Comparison of ENCODE assay signal across 1 cellular context in genomic region chr20:58888521-58889333, GRCh38.
TF ChIP-seq lines count a peak whose summit lies in the region.

No MANE protein-coding gene starts in this region.

TF ChIP-seq in K562, 482 proteins besides CTCF, POLR2A, EP300 and RAD21 (continued from another document and continues in another):
- TF ChIP-seq, protein P1, sequence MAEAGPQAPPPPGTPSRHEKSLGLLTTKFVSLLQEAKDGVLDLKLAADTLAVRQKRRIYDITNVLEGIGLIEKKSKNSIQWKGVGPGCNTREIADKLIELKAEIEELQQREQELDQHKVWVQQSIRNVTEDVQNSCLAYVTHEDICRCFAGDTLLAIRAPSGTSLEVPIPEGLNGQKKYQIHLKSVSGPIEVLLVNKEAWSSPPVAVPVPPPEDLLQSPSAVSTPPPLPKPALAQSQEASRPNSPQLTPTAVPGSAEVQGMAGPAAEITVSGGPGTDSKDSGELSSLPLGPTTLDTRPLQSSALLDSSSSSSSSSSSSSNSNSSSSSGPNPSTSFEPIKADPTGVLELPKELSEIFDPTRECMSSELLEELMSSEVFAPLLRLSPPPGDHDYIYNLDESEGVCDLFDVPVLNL (CRISPR knock-in tag; IDR thresholded peaks at IDR 0.05; ENCODE audit: low read depth): no peak
- no peak for TF ChIP-seq LEF1 (IDR thresholded peaks at IDR 0.05)
- no peak for TF ChIP-seq MECOM (CRISPR knock-in tag; IDR thresholded peaks at IDR 0.05)
- TF ChIP-seq GTF2E2 (tag; IDR thresholded peaks at IDR 0.05): no peak
- no peak for TF ChIP-seq SRSF1 (IDR thresholded peaks at IDR 0.05; ENCODE audit: low read depth, low read length)
- no peak for TF ChIP-seq ZNF766 (CRISPR knock-in tag; conservative IDR thresholded peaks at IDR 0.05)
- TF ChIP-seq ZNF778 (CRISPR knock-in tag; IDR thresholded peaks at IDR 0.05): no peak
- peak; percentile 62 for TF ChIP-seq HMGN3 (IDR thresholded peaks at IDR 0.05; ENCODE audit: borderline replicate concordance, extremely low read depth, insufficient read length, low read depth, low read length)
- TF ChIP-seq KDM4B (IDR thresholded peaks at IDR 0.05; ENCODE audit: borderline replicate concordance in 2 of 2, low read depth in 1 of 2): no peak
- TF ChIP-seq SNRNP70 (optimal IDR thresholded peaks at IDR 0.05; ENCODE audit: low read depth, low read length): no peak
- TF ChIP-seq ZNF282 (CRISPR knock-in tag; IDR thresholded peaks at IDR 0.05): no peak
- no peak for TF ChIP-seq TBL1XR1 (IDR thresholded peaks at IDR 0.05; ENCODE audit: low read length in 2 of 2)
- no peak for TF ChIP-seq U2AF2 (optimal IDR thresholded peaks at IDR 0.05; ENCODE audit: low read depth, low read length)
- no peak for TF ChIP-seq GATAD2B (IDR thresholded peaks at IDR 0.05; ENCODE audit: borderline replicate concordance)
- TF ChIP-seq NONO (IDR thresholded peaks at IDR 0.05; ENCODE audit: low read depth in 2 of 2, low read length in 1 of 2): peak; percentile 98
- TF ChIP-seq, protein P2, sequence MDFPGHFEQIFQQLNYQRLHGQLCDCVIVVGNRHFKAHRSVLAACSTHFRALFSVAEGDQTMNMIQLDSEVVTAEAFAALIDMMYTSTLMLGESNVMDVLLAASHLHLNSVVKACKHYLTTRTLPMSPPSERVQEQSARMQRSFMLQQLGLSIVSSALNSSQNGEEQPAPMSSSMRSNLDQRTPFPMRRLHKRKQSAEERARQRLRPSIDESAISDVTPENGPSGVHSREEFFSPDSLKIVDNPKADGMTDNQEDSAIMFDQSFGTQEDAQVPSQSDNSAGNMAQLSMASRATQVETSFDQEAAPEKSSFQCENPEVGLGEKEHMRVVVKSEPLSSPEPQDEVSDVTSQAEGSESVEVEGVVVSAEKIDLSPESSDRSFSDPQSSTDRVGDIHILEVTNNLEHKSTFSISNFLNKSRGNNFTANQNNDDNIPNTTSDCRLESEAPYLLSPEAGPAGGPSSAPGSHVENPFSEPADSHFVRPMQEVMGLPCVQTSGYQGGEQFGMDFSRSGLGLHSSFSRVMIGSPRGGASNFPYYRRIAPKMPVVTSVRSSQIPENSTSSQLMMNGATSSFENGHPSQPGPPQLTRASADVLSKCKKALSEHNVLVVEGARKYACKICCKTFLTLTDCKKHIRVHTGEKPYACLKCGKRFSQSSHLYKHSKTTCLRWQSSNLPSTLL (IDR thresholded peaks at IDR 0.05): no peak
- no peak for TF ChIP-seq SMAD2 (IDR thresholded peaks at IDR 0.05; ENCODE audit: low read depth, low read length)
- TF ChIP-seq SMAD4 (CRISPR knock-in tag; conservative IDR thresholded peaks at IDR 0.05): peak; percentile 70; the same call in 1 of the 2 replicates
- TF ChIP-seq SMAD1 (IDR thresholded peaks at IDR 0.05; ENCODE audit: low read depth, low read length, partially characterized antibody): no peak
- TF ChIP-seq XRCC5 (IDR thresholded peaks at IDR 0.05; ENCODE audit: low read depth, low read length): no peak
- TF ChIP-seq BRD9 (IDR thresholded peaks at IDR 0.05; ENCODE audit: low read depth, partially characterized antibody): no peak
- TF ChIP-seq NR3C1 (CRISPR knock-in tag; IDR thresholded peaks at IDR 0.05): no peak
- TF ChIP-seq, protein P3, sequence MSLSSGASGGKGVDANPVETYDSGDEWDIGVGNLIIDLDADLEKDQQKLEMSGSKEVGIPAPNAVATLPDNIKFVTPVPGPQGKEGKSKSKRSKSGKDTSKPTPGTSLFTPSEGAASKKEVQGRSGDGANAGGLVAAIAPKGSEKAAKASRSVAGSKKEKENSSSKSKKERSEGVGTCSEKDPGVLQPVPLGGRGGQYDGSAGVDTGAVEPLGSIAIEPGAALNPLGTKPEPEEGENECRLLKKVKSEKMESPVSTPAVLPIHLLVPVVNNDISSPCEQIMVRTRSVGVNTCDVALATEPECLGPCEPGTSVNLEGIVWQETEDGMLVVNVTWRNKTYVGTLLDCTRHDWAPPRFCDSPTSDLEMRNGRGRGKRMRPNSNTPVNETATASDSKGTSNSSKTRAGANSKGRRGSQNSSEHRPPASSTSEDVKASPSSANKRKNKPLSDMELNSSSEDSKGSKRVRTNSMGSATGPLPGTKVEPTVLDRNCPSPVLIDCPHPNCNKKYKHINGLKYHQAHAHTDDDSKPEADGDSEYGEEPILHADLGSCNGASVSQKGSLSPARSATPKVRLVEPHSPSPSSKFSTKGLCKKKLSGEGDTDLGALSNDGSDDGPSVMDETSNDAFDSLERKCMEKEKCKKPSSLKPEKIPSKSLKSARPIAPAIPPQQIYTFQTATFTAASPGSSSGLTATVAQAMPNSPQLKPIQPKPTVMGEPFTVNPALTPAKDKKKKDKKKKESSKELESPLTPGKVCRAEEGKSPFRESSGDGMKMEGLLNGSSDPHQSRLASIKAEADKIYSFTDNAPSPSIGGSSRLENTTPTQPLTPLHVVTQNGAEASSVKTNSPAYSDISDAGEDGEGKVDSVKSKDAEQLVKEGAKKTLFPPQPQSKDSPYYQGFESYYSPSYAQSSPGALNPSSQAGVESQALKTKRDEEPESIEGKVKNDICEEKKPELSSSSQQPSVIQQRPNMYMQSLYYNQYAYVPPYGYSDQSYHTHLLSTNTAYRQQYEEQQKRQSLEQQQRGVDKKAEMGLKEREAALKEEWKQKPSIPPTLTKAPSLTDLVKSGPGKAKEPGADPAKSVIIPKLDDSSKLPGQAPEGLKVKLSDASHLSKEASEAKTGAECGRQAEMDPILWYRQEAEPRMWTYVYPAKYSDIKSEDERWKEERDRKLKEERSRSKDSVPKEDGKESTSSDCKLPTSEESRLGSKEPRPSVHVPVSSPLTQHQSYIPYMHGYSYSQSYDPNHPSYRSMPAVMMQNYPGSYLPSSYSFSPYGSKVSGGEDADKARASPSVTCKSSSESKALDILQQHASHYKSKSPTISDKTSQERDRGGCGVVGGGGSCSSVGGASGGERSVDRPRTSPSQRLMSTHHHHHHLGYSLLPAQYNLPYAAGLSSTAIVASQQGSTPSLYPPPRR (CRISPR knock-in tag; IDR thresholded peaks at IDR 0.05; ENCODE audit: borderline replicate concordance): no peak
- TF ChIP-seq ZNF384 (IDR thresholded peaks at IDR 0.05; ENCODE audit: low read depth, low read length): no peak
- TF ChIP-seq, protein P4, sequence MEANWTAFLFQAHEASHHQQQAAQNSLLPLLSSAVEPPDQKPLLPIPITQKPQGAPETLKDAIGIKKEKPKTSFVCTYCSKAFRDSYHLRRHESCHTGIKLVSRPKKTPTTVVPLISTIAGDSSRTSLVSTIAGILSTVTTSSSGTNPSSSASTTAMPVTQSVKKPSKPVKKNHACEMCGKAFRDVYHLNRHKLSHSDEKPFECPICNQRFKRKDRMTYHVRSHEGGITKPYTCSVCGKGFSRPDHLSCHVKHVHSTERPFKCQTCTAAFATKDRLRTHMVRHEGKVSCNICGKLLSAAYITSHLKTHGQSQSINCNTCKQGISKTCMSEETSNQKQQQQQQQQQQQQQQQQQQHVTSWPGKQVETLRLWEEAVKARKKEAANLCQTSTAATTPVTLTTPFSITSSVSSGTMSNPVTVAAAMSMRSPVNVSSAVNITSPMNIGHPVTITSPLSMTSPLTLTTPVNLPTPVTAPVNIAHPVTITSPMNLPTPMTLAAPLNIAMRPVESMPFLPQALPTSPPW (CRISPR knock-in tag; IDR thresholded peaks at IDR 0.05): peak; percentile 81
- no peak for TF ChIP-seq SLC30A9 (CRISPR knock-in tag; IDR thresholded peaks at IDR 0.05)
- TF ChIP-seq, protein P5, sequence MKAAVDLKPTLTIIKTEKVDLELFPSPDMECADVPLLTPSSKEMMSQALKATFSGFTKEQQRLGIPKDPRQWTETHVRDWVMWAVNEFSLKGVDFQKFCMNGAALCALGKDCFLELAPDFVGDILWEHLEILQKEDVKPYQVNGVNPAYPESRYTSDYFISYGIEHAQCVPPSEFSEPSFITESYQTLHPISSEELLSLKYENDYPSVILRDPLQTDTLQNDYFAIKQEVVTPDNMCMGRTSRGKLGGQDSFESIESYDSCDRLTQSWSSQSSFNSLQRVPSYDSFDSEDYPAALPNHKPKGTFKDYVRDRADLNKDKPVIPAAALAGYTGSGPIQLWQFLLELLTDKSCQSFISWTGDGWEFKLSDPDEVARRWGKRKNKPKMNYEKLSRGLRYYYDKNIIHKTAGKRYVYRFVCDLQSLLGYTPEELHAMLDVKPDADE (conservative IDR thresholded peaks at IDR 0.05; ENCODE audit: control insufficient read depth, low read depth, low read length): no peak; the same call in 1 of the 2 replicates
- no peak for TF ChIP-seq SIX5 (IDR thresholded peaks at IDR 0.05; ENCODE audit: borderline replicate concordance in 1 of 2, insufficient read depth in 1 of 2, low read depth in 1 of 2, low read length in 2 of 2)
- no peak for TF ChIP-seq SRSF9 (IDR thresholded peaks at IDR 0.05; ENCODE audit: borderline replicate concordance, low read depth, low read length)
- TF ChIP-seq, protein P6, sequence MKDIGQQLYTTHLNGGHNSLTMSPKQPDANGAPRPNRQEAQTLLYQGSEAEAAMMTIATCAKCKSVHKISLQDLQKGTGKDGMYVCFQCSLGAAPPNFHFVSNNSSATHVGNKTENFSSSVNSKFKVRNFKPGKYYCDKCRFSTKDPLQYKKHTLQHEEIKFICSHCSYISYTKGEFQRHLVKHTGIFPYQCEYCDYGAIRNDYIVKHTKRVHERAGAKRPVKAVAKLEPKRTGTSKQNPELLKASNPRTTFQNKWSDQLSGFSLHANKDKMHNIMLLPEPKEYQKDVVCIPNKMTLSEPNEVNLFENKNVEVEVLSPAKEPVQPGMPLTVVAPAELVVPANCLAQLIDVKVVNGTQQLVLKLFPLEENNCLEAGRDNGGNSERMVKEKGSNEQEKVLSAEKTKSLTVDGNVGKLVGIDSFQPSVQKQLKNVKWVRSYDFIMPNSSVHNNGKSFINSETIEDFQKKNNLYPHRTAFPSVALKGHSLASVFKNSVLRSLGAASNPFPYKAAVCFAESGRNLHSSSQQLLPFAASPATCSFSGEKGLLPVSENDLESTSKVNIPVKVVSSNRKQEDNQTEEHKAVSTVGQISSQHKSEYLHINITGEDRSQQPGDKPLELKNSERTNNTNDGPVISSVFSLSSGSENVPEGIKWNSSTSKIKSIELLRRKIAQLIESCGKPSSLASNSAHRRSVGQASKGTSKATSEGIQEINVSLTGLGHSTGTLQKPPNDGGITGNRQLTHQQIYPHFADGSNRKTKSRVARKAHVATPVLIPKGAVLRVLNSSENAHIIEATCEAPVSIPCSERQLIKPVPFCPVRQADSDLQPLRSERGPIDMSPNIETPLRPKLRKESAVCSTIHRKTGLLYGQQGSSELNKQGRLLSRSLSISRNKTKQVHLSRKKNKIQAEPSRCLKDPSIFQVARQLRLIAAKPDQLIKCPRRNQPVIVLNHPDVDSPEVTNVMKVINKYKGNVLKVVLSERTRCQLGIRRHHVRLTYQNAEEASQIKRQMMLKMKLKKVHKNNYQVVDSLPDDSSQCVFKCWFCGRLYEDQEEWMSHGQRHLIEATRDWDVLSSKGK (CRISPR knock-in tag; IDR thresholded peaks at IDR 0.05): no peak
- no peak for TF ChIP-seq ZNF12 (CRISPR knock-in tag; IDR thresholded peaks at IDR 0.05)
- no peak for TF ChIP-seq ZNF445 (CRISPR knock-in tag; IDR thresholded peaks at IDR 0.05; ENCODE audit: low read depth)
- no peak for TF ChIP-seq ZNF3 (CRISPR knock-in tag; IDR thresholded peaks at IDR 0.05)
- no peak for TF ChIP-seq JUNB (CRISPR knock-in tag; conservative IDR thresholded peaks at IDR 0.05)
- no peak for TF ChIP-seq CREB5 (CRISPR knock-in tag; IDR thresholded peaks at IDR 0.05)
- no peak for TF ChIP-seq THRA (IDR thresholded peaks at IDR 0.05)
- no peak for TF ChIP-seq TFAP4 (CRISPR knock-in tag; IDR thresholded peaks at IDR 0.05; ENCODE audit: borderline replicate concordance)
